9 cellular contexts compared by ENCODE assay signal in genomic region chr6:30781362-30781696, GRCh38. TPM values are rescaled to one million over a fixed set of nuclear protein-coding genes. Genes with fewer than 3 reads are reported as not detected.
DNase-seq lines count a peak whose midpoint lies in the region; ATAC-seq and TF ChIP-seq lines count a peak whose summit lies in the region.
"Had no signal": no experiment of that assay in that cellular context is flagged by ENCODE, and none has a peak within 500 bp of the region (broad histone marks: within the 10 kb centered on the region; RNA-seq: fewer than 3 reads in every experiment).

No MANE protein-coding gene starts in this region.

- no peak overlapping the region for H3K4me3 Mint-ChIP-seq in activated naive CD8-positive, alpha-beta T cell treated with anti-CD3 and anti-CD28 coated beads for 36 hours
- H3K4me3 Mint-ChIP-seq in stimulated activated naive B cell treated with anti-CD40 and anti-IgM and Interleukin-4, amounts not matched to agents 10 μg/mL and 1 μg/mL and 100 μg/mL, for 72 hours = no peak overlapping the region

- no peak for ATAC-seq in stimulated activated naive B cell treated with anti-CD40 and anti-IgM and Interleukin-4, amounts not matched to agents 10 μg/mL and 1 μg/mL and 100 μg/mL, for 72 hours (replicated peaks)
- ATAC-seq in GM21786 (IDR thresholded peaks at IDR 0.05; ENCODE audit: unreplicated experiment) = no peak

- H3K27ac ChIP-seq in HEK293 (ENCODE audit: extremely low read depth, low read depth, low read length) = peak overlapping the region; percentile 65
- H3K27ac ChIP-seq in right atrium auricular region = peak overlapping the region; percentile 91 to 98

- no peak for DNase-seq in activated naive CD8-positive, alpha-beta T cell treated with anti-CD3 and anti-CD28 coated beads for 36 hours
- no peak for DNase-seq in right atrium auricular region (ENCODE audit: low spot score)
- no peak for DNase-seq in stimulated activated naive B cell treated with anti-CD40 and anti-IgM and Interleukin-4, amounts not matched to agents 10 μg/mL and 1 μg/mL and 100 μg/mL, for 72 hours
- DNase-seq in NCI-H774 (lab: John Stamatoyannopoulos, UW) = no peak
- DNase-seq in NCI-H526 treated with DMSO at 0.1 percent for 48 hours (lab: John Stamatoyannopoulos, UW) = no peak
- no peak for DNase-seq in ureter (ENCODE audit: low spot score)
- DNase-seq: MM.1S had no signal

- H3K9me3 Mint-ChIP-seq in activated naive CD8-positive, alpha-beta T cell treated with anti-CD3 and anti-CD28 coated beads for 36 hours = peaks cover 3% of the 10 kb centered on the region
- no peaks in the 10 kb centered on the region for H3K9me3 Mint-ChIP-seq in stimulated activated naive B cell treated with anti-CD40 and anti-IgM and Interleukin-4, amounts not matched to agents 10 μg/mL and 1 μg/mL and 100 μg/mL, for 72 hours

- TF ChIP-seq CTCF in HEK293 (tag by site-specific recombination; IDR thresholded peaks at IDR 0.05) (no peak), right atrium auricular region (IDR thresholded peaks at IDR 0.05) (no peak)

- peaks cover 64% of the 10 kb centered on the region for H3K4me1 Mint-ChIP-seq in activated naive CD8-positive, alpha-beta T cell treated with anti-CD3 and anti-CD28 coated beads for 36 hours
- H3K4me1 Mint-ChIP-seq in stimulated activated naive B cell treated with anti-CD40 and anti-IgM and Interleukin-4, amounts not matched to agents 10 μg/mL and 1 μg/mL and 100 μg/mL, for 72 hours = peaks cover 20 to 54% of the 10 kb centered on the region in 2 donors

- H3K4me1 ChIP-seq in HEK293 (ENCODE audit: control insufficient read depth, insufficient read depth, low read length) (peaks cover 10% of the 10 kb centered on the region; the same call in 1 of the 2 replicates), right atrium auricular region (peaks cover 0 to 50% of the 10 kb centered on the region in 2 donors)

- peak overlapping the region; percentile 84 for H3K27ac Mint-ChIP-seq in activated naive CD8-positive, alpha-beta T cell treated with anti-CD3 and anti-CD28 coated beads for 36 hours
- peak overlapping the region; percentile 28 for H3K27ac Mint-ChIP-seq in stimulated activated naive B cell treated with anti-CD40 and anti-IgM and Interleukin-4, amounts not matched to agents 10 μg/mL and 1 μg/mL and 100 μg/mL, for 72 hours

- H3K36me3 Mint-ChIP-seq in activated naive CD8-positive, alpha-beta T cell treated with anti-CD3 and anti-CD28 coated beads for 36 hours = peaks cover 4% of the 10 kb centered on the region
- peaks cover 0 to 2% of the 10 kb centered on the region in 2 donors for H3K36me3 Mint-ChIP-seq in stimulated activated naive B cell treated with anti-CD40 and anti-IgM and Interleukin-4, amounts not matched to agents 10 μg/mL and 1 μg/mL and 100 μg/mL, for 72 hours

- POLR2A ChIA-PET in HEK293 (lab: Yijun Ruan, JAX) = interaction anchor here (0.6 to 4.0 kb wide), 17 partner anchors 10 to 164 kb away, joined by 3 to 64 read pairs (median 6); partner anchors contain the start of genes FLOT1, IER3, MDC1 and MRPS18B

- no peaks in the 10 kb centered on the region for H3K27me3 ChIP-seq in right atrium auricular region

- H3K36me3 ChIP-seq in HEK293 (ENCODE audit: control insufficient read depth in 2 of 2, insufficient read depth in 1 of 2, low read length in 2 of 2) = no peaks in the 10 kb centered on the region
- H3K36me3 ChIP-seq in right atrium auricular region = no peaks in the 10 kb centered on the region

- H3K27me3 Mint-ChIP-seq in activated naive CD8-positive, alpha-beta T cell treated with anti-CD3 and anti-CD28 coated beads for 36 hours = no peaks in the 10 kb centered on the region
- H3K27me3 Mint-ChIP-seq in stimulated activated naive B cell treated with anti-CD40 and anti-IgM and Interleukin-4, amounts not matched to agents 10 μg/mL and 1 μg/mL and 100 μg/mL, for 72 hours = peaks cover 5 to 8% of the 10 kb centered on the region in 2 donors

- CTCF ChIA-PET in HEK293 (lab: Yijun Ruan, JAX) = interaction anchor here (0.6 to 2.8 kb wide), 9 partner anchors 12 to 96 kb away, joined by 3 to 18 read pairs (median 6); no protein-coding TSS in a partner anchor

- H3K4me3 ChIP-seq in HEK293 (ENCODE audit: low read depth, low read length) = peak overlapping the region; percentile 33; the same call in 1 of the 2 replicates
- no peak overlapping the region for H3K4me3 ChIP-seq in right atrium auricular region

- H3K9me3 ChIP-seq in HEK293 (ENCODE audit: control insufficient read depth, insufficient read depth, low read depth, low read length) = no peaks in the 10 kb centered on the region; the same call in 1 of the 2 replicates
- no peaks in the 10 kb centered on the region for H3K9me3 ChIP-seq in right atrium auricular region

TF ChIP-seq in HEK293, 187 proteins besides CTCF, POLR2A, EP300 and RAD21:
- TF ChIP-seq ZNF623 (tag by site-specific recombination; IDR thresholded peaks at IDR 0.05) (no peak), YY2 (tag by site-specific recombination; IDR thresholded peaks at IDR 0.05) (no peak), GLI4 (tag by site-specific recombination; IDR thresholded peaks at IDR 0.05) (no peak), ZBTB21 (tag by site-specific recombination; IDR thresholded peaks at IDR 0.05) (no peak), GLIS1 (tag by site-specific recombination; IDR thresholded peaks at IDR 0.05) (no peak), KLF1 (tag by site-specific recombination; IDR thresholded peaks at IDR 0.05) (no peak), ZNF16 (tag by site-specific recombination; IDR thresholded peaks at IDR 0.05; ENCODE audit: low read depth) (no peak), ZBTB44 (tag by site-specific recombination; IDR thresholded peaks at IDR 0.05) (no peak), ZNF221 (tag by site-specific recombination; IDR thresholded peaks at IDR 0.05; ENCODE audit: borderline replicate concordance) (no peak), ZNF112 (tag by site-specific recombination; IDR thresholded peaks at IDR 0.05) (no peak), ZNF768 (tag by site-specific recombination; IDR thresholded peaks at IDR 0.05) (no peak), ZNF394 (tag by site-specific recombination; IDR thresholded peaks at IDR 0.05; ENCODE audit: borderline replicate concordance) (no peak)
- TF ChIP-seq, protein P1, sequence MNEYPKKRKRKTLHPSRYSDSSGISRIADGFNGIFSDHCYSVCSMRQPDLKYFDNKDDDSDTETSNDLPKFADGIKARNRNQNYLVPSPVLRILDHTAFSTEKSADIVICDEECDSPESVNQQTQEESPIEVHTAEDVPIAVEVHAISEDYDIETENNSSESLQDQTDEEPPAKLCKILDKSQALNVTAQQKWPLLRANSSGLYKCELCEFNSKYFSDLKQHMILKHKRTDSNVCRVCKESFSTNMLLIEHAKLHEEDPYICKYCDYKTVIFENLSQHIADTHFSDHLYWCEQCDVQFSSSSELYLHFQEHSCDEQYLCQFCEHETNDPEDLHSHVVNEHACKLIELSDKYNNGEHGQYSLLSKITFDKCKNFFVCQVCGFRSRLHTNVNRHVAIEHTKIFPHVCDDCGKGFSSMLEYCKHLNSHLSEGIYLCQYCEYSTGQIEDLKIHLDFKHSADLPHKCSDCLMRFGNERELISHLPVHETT (tag by site-specific recombination; IDR thresholded peaks at IDR 0.05) = no peak

RNA-seq across cellular contexts. Expression of gene IER3, which starts 37.0 kb away (rescaled TPM):
- total RNA-seq in activated naive CD8-positive, alpha-beta T cell treated with anti-CD3 and anti-CD28 coated beads for 36 hours = 100 to 1,000 TPM; 295 to 310 TPM
- total RNA-seq in right atrium auricular region (100 to 1,000 TPM in 1 of 2 donors, 10 to 100 TPM in 1; 43.6 to 144 TPM), ureter (23.8 TPM)

RNA-seq across cellular contexts. Expression of gene FLOT1, which starts 38.8 kb away (rescaled TPM):
- 100 to 1,000 TPM; 104 to 107 TPM for total RNA-seq in activated naive CD8-positive, alpha-beta T cell treated with anti-CD3 and anti-CD28 coated beads for 36 hours
- 100 to 1,000 TPM; 157 to 167 TPM for total RNA-seq in right atrium auricular region
- 133 TPM for total RNA-seq in ureter
